In the genomic region with DNA sequence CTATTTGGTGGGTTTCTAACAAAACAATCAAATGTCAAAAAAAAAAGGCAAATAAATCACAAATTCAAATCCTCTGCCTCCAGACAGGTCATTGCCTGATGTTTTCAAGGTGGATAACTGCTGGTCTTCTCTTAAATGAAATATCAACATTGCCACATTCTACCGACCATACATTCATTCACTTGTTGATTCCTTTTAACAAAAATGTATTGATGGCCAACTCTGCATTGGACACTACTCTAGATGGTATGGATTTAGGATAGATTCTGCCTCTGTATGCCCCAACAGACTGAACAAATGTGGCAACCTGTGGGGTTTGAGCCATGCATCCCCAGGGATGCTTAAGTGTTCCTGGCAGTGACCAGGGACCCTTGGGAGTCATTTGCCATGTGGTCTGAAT, we compare ENCODE assay signal across 16 cellular contexts.
"Had no signal": no experiment of that assay in that cellular context is flagged by ENCODE, and none has a peak within 500 bp of the region (broad histone marks: within the 10 kb centered on the region; RNA-seq: fewer than 3 reads in every experiment).

No MANE protein-coding gene starts in this region.

- H3K4me3 Mint-ChIP-seq: activated CD8-positive, alpha-beta memory T cell treated with anti-CD3 and anti-CD28 coated beads, Interleukin-2, amount 10 ng/mL, durations not matched to agents 7 days and 5 days; activated T-cell treated with anti-CD3 and anti-CD28 coated beads, Interleukin-2, amount 50 U/mL, for 4 hours; naive B cell; neural progenitor cell had no signal

- H3K36me3 Mint-ChIP-seq: activated CD8-positive, alpha-beta memory T cell treated with anti-CD3 and anti-CD28 coated beads, Interleukin-2, amount 10 ng/mL, durations not matched to agents 7 days and 5 days; naive B cell; neural progenitor cell had no signal

- H3K4me3 ChIP-seq: body of pancreas, coronary artery, neural progenitor cell, ovary, SK-N-MC, suprapubic skin, upper lobe of right lung had no signal

- H3K9me3 Mint-ChIP-seq: activated T-cell treated with anti-CD3 and anti-CD28 coated beads, Interleukin-2, amount 50 U/mL, for 4 hours; naive B cell had no signal

- H3K27me3 ChIP-seq: body of pancreas, neural progenitor cell, ovary, suprapubic skin, upper lobe of right lung had no signal

- H3K36me3 ChIP-seq: neural progenitor cell, ovary, suprapubic skin, upper lobe of right lung had no signal

- H3K27ac ChIP-seq: coronary artery, neural progenitor cell, ovary, SK-N-MC, suprapubic skin, upper lobe of right lung had no signal

- ATAC-seq: left lobe of liver, upper lobe of right lung had no signal

- H3K4me1 Mint-ChIP-seq: naive B cell had no signal

- H3K4me1 ChIP-seq: suprapubic skin, upper lobe of right lung had no signal

- DNase-seq: activated CD4-positive, CD25-positive, alpha-beta regulatory T cell treated with anti-CD3 and anti-CD28 coated beads, Interleukin-2, amount 50 U/mL, for 72 hours; body of pancreas; effector CD4-positive, alpha-beta T cell; hippocampal formation; naive B cell; ovary; retina; T-helper 9 cell; upper lobe of right lung had no signal

- H3K27ac Mint-ChIP-seq: activated CD8-positive, alpha-beta memory T cell treated with anti-CD3 and anti-CD28 coated beads, Interleukin-2, amount 10 ng/mL, durations not matched to agents 7 days and 5 days; neural progenitor cell had no signal

- H3K9me3 ChIP-seq: body of pancreas, ovary, suprapubic skin, upper lobe of right lung had no signal
